8 cellular contexts compared by ENCODE assay signal in the genomic region with DNA sequence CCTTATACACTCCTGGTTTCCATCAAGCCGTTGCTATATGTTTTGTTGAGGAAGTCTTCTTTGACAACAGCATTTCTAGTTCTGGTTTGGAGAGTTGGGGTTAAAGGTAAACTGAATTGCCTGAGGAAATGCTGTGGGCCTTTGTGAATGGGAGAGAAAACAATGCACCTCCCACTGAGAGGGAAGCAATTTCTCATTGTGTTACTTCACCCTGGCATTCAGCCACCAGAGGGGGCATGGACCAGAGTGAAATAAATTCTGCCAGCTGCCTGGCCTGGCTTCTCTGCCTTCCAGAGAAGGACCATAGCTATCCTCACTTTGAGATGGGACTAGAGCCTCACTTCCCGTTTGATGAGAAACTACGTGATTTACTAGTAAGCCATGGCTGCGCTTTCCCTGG.
DNase-seq lines count a peak whose midpoint lies in the region; ATAC-seq lines count a peak whose summit lies in the region.

No MANE protein-coding gene starts in this region.

- peak; percentile 24 for DNase-seq in activated naive CD4-positive, alpha-beta T cell treated with anti-CD3 and anti-CD28 coated beads for 36 hours
- DNase-seq in activated naive CD4-positive, alpha-beta T cell (lab: John Stamatoyannopoulos, UW) = no peak
- DNase-seq in NCI-H146 treated with DMSO at 0.1 percent for 48 hours (lab: John Stamatoyannopoulos, UW; ENCODE audit: unreplicated experiment) (peak; percentile 4), UCSD-AML1 (lab: John Stamatoyannopoulos, UW; ENCODE audit: unreplicated experiment) (peak; percentile 22), right cardiac atrium (peak in 2 of 3 donors; percentile 25 to 54), left lobe of liver (ENCODE audit: low spot score) (no peak)
- peak; percentile 1 for DNase-seq in stimulated activated CD4-positive, alpha-beta T cell treated with anti-CD3 and anti-CD28 coated beads, Interleukin-1b, Interleukin-23, amount 100 ng/mL, for 48 hours
- no peak for DNase-seq in effector memory CD8-positive, alpha-beta T cell

- H3K4me1 ChIP-seq in right cardiac atrium (ENCODE audit: control insufficient read depth, insufficient read depth, low read length) = no peaks in the 10 kb centered on the region

- no peaks in the 10 kb centered on the region for H3K36me3 Mint-ChIP-seq in activated naive CD4-positive, alpha-beta T cell treated with anti-CD3 and anti-CD28 coated beads for 36 hours (ENCODE audit: low read depth)
- H3K36me3 Mint-ChIP-seq in effector memory CD8-positive, alpha-beta T cell (ENCODE audit: insufficient read depth) = no peaks in the 10 kb centered on the region

- H3K4me3 Mint-ChIP-seq in activated naive CD4-positive, alpha-beta T cell treated with anti-CD3 and anti-CD28 coated beads for 36 hours = no peak overlapping the region
- H3K4me3 Mint-ChIP-seq in effector memory CD8-positive, alpha-beta T cell = no peak overlapping the region

- H3K27me3 ChIP-seq in right cardiac atrium (ENCODE audit: control insufficient read depth, insufficient read depth) = no peaks in the 10 kb centered on the region

- H3K27me3 Mint-ChIP-seq in activated naive CD4-positive, alpha-beta T cell treated with anti-CD3 and anti-CD28 coated beads for 36 hours (ENCODE audit: low read depth) = peaks cover 2% of the 10 kb centered on the region
- no peaks in the 10 kb centered on the region for H3K27me3 Mint-ChIP-seq in effector memory CD8-positive, alpha-beta T cell

- H3K27ac ChIP-seq in right cardiac atrium (ENCODE audit: low read length) = no peak overlapping the region

- no peak overlapping the region for H3K27ac Mint-ChIP-seq in activated naive CD4-positive, alpha-beta T cell treated with anti-CD3 and anti-CD28 coated beads for 36 hours
- no peak overlapping the region for H3K27ac Mint-ChIP-seq in effector memory CD8-positive, alpha-beta T cell

- no peaks in the 10 kb centered on the region for H3K4me1 Mint-ChIP-seq in activated naive CD4-positive, alpha-beta T cell treated with anti-CD3 and anti-CD28 coated beads for 36 hours (ENCODE audit: low read depth)
- no peaks in the 10 kb centered on the region for H3K4me1 Mint-ChIP-seq in effector memory CD8-positive, alpha-beta T cell (ENCODE audit: low read depth in 2 of 2)

- 61% methylated on average over 4 of the region's 4 CpGs for WGBS in right cardiac atrium

- CTCF ChIA-PET in activated naive CD4-positive, alpha-beta T cell treated with anti-CD3 and anti-CD28 coated beads for 36 hours (lab: Charles Lee) = no interaction called here

- intact Hi-C loops in activated naive CD4-positive, alpha-beta T cell treated with anti-CD3 and anti-CD28 coated beads for 36 hours (cut with micrococcal nuclease) = loop anchor here (1.0 kb wide), 1 partner anchor 317 kb away; no protein-coding TSS in a partner anchor
- intact Hi-C loops in right cardiac atrium (cut with DNase I) = no loop called here

- H3K4me3 ChIP-seq in right cardiac atrium (ENCODE audit: low read length) = no peak overlapping the region

- no peaks in the 10 kb centered on the region for H3K9me3 Mint-ChIP-seq in activated naive CD4-positive, alpha-beta T cell treated with anti-CD3 and anti-CD28 coated beads for 36 hours
- peaks cover 4 to 11% of the 10 kb centered on the region in 2 donors for H3K9me3 Mint-ChIP-seq in effector memory CD8-positive, alpha-beta T cell

- no peaks in the 10 kb centered on the region for H3K9me3 ChIP-seq in right cardiac atrium (ENCODE audit: control insufficient read depth, low read length)

- ATAC-seq in right cardiac atrium (no peak), left lobe of liver (no peak)
- ATAC-seq in effector memory CD8-positive, alpha-beta T cell (replicated peaks) = no peak

Comparison
In these comparisons a context has a peak if more than half of its experiments do, and no peak if none do; other contexts are left out.
1. DNase-seq: peak in activated naive CD4-positive, alpha-beta T cell treated with anti-CD3 and anti-CD28 coated beads for 36 hours (single experiment), NCI-H146 treated with DMSO at 0.1 percent for 48 hours (single experiment), UCSD-AML1 (single experiment), right cardiac atrium (2 of 3) and stimulated activated CD4-positive, alpha-beta T cell treated with anti-CD3 and anti-CD28 coated beads, Interleukin-1b, Interleukin-23, amount 100 ng/mL, for 48 hours (single experiment); none in activated naive CD4-positive, alpha-beta T cell (0 of 4), effector memory CD8-positive, alpha-beta T cell (0 of 3) and left lobe of liver (single experiment).